ENCODE assay signal across 8 cellular contexts in genomic region chrX:10189317-10190268, GRCh38. TPM values are rescaled to one million over a fixed set of nuclear protein-coding genes. Genes with fewer than 3 reads are reported as not detected.
DNase-seq lines count a peak whose midpoint lies in the region; ATAC-seq and TF ChIP-seq lines count a peak whose summit lies in the region.

No MANE protein-coding gene starts in this region.

- ATAC-seq in GM21737 (IDR thresholded peaks at IDR 0.05; ENCODE audit: unreplicated experiment) = peak; percentile 76
- ATAC-seq in SK-N-SH treated with all-trans-retinoic acid at 6 μM for 48 hours = peak; percentile 97
- ATAC-seq in activated naive CD8-positive, alpha-beta T cell treated with anti-CD3 and anti-CD28 coated beads, Interleukin-2, amount 50 U/mL, for 24 hours = peak; percentile 46
- ATAC-seq in heart left ventricle = peak; percentile 73 to 92 (median 88)

- intact Hi-C loops in heart left ventricle (cut with DNase I) = loop anchor here (1.0 to 10.0 kb wide), 16 partner anchors 135 to 948 kb away; no protein-coding TSS in a partner anchor

- H2AFZ ChIP-seq in Loucy (ENCODE audit: low read length) = peak overlapping the region; percentile 56

- no peaks in the 10 kb centered on the region for H3K79me2 ChIP-seq in Loucy (ENCODE audit: insufficient read depth, low read length)

- H3K4me3 ChIP-seq in Loucy (ENCODE audit: low read length, poor library complexity, severe bottlenecking) = peak overlapping the region; percentile 58
- no peak overlapping the region for H3K4me3 ChIP-seq in heart left ventricle

- H3K27ac Mint-ChIP-seq in activated naive CD8-positive, alpha-beta T cell treated with anti-CD3 and anti-CD28 coated beads, Interleukin-2, amount 50 U/mL, for 24 hours = no peak overlapping the region

- no peak overlapping the region for H3K4me3 Mint-ChIP-seq in activated naive CD8-positive, alpha-beta T cell treated with anti-CD3 and anti-CD28 coated beads, Interleukin-2, amount 50 U/mL, for 24 hours

- WGBS in heart left ventricle, 4 donors = 26 to 35% (median 32%) methylated on average over 14 to 16 of the region's 16 CpGs

- DNase-seq in Daoy (ENCODE audit: low read depth) (peak; percentile 62), heart left ventricle (peak; percentile 52 to 72 (median 66)), putamen (ENCODE audit: low spot score) (peak; percentile 63), cortex of kidney (lab: John Stamatoyannopoulos, UW) (no peak)
- DNase-seq in activated naive CD8-positive, alpha-beta T cell treated with anti-CD3 and anti-CD28 coated beads, Interleukin-2, amount 50 U/mL, for 24 hours = peak; percentile 68

- H3K9ac ChIP-seq in Loucy (ENCODE audit: low read depth, low read length, poor library complexity, severe bottlenecking) = no peak overlapping the region

- no peak overlapping the region for H3K27ac ChIP-seq in heart left ventricle

- no peaks in the 10 kb centered on the region for H3K9me2 ChIP-seq in Loucy (replicated peaks; ENCODE audit: low read depth, low read length)

- peaks cover 4% of the 10 kb centered on the region for H3K4me1 Mint-ChIP-seq in activated naive CD8-positive, alpha-beta T cell treated with anti-CD3 and anti-CD28 coated beads, Interleukin-2, amount 50 U/mL, for 24 hours

- no peaks in the 10 kb centered on the region for H3F3A ChIP-seq in Loucy (ENCODE audit: low read depth)

- no peaks in the 10 kb centered on the region for H3K4me1 ChIP-seq in Loucy (ENCODE audit: insufficient read depth, low read length, poor library complexity, severe bottlenecking)
- H3K4me1 ChIP-seq in heart left ventricle = peaks cover 0 to 12% (median 0%) of the 10 kb centered on the region in 12 donors

- H3K9me3 Mint-ChIP-seq in activated naive CD8-positive, alpha-beta T cell treated with anti-CD3 and anti-CD28 coated beads, Interleukin-2, amount 50 U/mL, for 24 hours = no peaks in the 10 kb centered on the region

- no peak for TF ChIP-seq POLR2A in heart left ventricle (IDR thresholded peaks at IDR 0.05)

- H3K27me3 ChIP-seq in Loucy (ENCODE audit: insufficient read depth, low read length, poor library complexity, severe bottlenecking) (no peaks in the 10 kb centered on the region), heart left ventricle (peaks cover 0 to 7% (median 0%) of the 10 kb centered on the region in 9 donors)

- TF ChIP-seq CTCF in Loucy (conservative IDR thresholded peaks at IDR 0.05; ENCODE audit: low read length) = peak; percentile 67
- peak; percentile 54 to 86 (median 70) for TF ChIP-seq CTCF in heart left ventricle (IDR thresholded peaks at IDR 0.05)

- H3K4me2 ChIP-seq in Loucy (ENCODE audit: low read depth, low read length, poor library complexity, severe bottlenecking) = peak overlapping the region; percentile 73

- H3K36me3 ChIP-seq in Loucy (ENCODE audit: insufficient read depth, low read length) (no peaks in the 10 kb centered on the region), heart left ventricle (peaks cover 0 to 9% (median 0%) of the 10 kb centered on the region in 9 donors)

- H3K9me3 ChIP-seq in Loucy (ENCODE audit: insufficient read depth, low read depth, low read length) (no peaks in the 10 kb centered on the region), heart left ventricle (no peaks in the 10 kb centered on the region)

- H3K36me3 Mint-ChIP-seq in activated naive CD8-positive, alpha-beta T cell treated with anti-CD3 and anti-CD28 coated beads, Interleukin-2, amount 50 U/mL, for 24 hours (ENCODE audit: low read depth) = no peaks in the 10 kb centered on the region

- no peaks in the 10 kb centered on the region for H4K20me1 ChIP-seq in Loucy (ENCODE audit: insufficient read depth, low read length, poor library complexity, severe bottlenecking)

- H3K27me3 Mint-ChIP-seq in activated naive CD8-positive, alpha-beta T cell treated with anti-CD3 and anti-CD28 coated beads, Interleukin-2, amount 50 U/mL, for 24 hours = peaks cover 2% of the 10 kb centered on the region

TF ChIP-seq in SK-N-SH treated with all-trans-retinoic acid at 6 μM for 48 hours, 23 proteins besides CTCF, POLR2A, EP300 and RAD21:
- TF ChIP-seq TOX (CRISPR knock-in tag; IDR thresholded peaks at IDR 0.05; ENCODE audit: borderline replicate concordance) (no peak), CREB5 (CRISPR knock-in tag; IDR thresholded peaks at IDR 0.05; ENCODE audit: low read depth) (no peak), ZNF565 (CRISPR knock-in tag; conservative IDR thresholded peaks at IDR 0.05; ENCODE audit: low read depth) (no peak), ZFP30 (CRISPR knock-in tag; IDR thresholded peaks at IDR 0.05) (no peak), GLIS3 (CRISPR knock-in tag; IDR thresholded peaks at IDR 0.05) (no peak), BACH2 (CRISPR knock-in tag; IDR thresholded peaks at IDR 0.05; ENCODE audit: borderline replicate concordance) (no peak), ZFP3 (CRISPR knock-in tag; IDR thresholded peaks at IDR 0.05) (no peak), RARB (CRISPR knock-in tag; IDR thresholded peaks at IDR 0.05) (no peak), TCF4 (CRISPR knock-in tag; IDR thresholded peaks at IDR 0.05; ENCODE audit: borderline replicate concordance) (no peak), TSHZ2 (CRISPR knock-in tag; IDR thresholded peaks at IDR 0.05) (no peak)

RNA-seq across cellular contexts. Expression of gene CLCN4, which starts 32.8 kb away (rescaled TPM):
- 4.2 and 8.8 TPM in 2 replicates for total RNA-seq in Daoy (2014; rRNA removed; shearing (Covaris generic))
- 10 to 100 TPM; 20.3 to 39.0 (median 29.8) TPM for total RNA-seq in heart left ventricle
- 1 to 10 TPM; 6.4 to 8.2 TPM for polyA plus RNA-seq in heart left ventricle

Comparison
In these comparisons a context has a peak if more than half of its experiments do, and no peak if none do; other contexts are left out.
1. ATAC-seq: peak in every context shown above with its lines; median percentile 97 in SK-N-SH treated with all-trans-retinoic acid at 6 μM for 48 hours; 88 in heart left ventricle; 76 in GM21737; 46 in activated naive CD8-positive, alpha-beta T cell treated with anti-CD3 and anti-CD28 coated beads, Interleukin-2, amount 50 U/mL, for 24 hours.